ENCODE assay signal across 11 cellular contexts in genomic region chr6:127939442-127940066, GRCh38. TPM values are rescaled to one million over a fixed set of nuclear protein-coding genes. Genes with fewer than 3 reads are reported as not detected.
A peak's percentile ranks its signal among the peaks of the same experiment; 100 is the strongest.
DNase-seq lines count a peak whose midpoint lies in the region; ATAC-seq and TF ChIP-seq lines count a peak whose summit lies in the region.
"Had no signal": no experiment of that assay in that cellular context is flagged by ENCODE, and none has a peak within 500 bp of the region (broad histone marks: within the 10 kb centered on the region; RNA-seq: fewer than 3 reads in every experiment).

No MANE protein-coding gene starts in this region.

- peaks cover 20% of the 10 kb centered on the region for H3K4me1 Mint-ChIP-seq in chondrocyte (ENCODE audit: low read depth)

- no peaks in the 10 kb centered on the region for H3K9me3 Mint-ChIP-seq in chondrocyte (ENCODE audit: low read depth)

- DNase-seq in DMS53 (lab: John Stamatoyannopoulos, UW) (peak; percentile 87), NCI-H748 treated with DMSO at 0.1 percent for 48 hours (lab: John Stamatoyannopoulos, UW) (peak; percentile 13), chondrocyte (ENCODE audit: low spot score) (no peak), mucosa of descending colon (no peak), suprapubic skin (ENCODE audit: low spot score in 2 of 2) (no peak), NCI-H1436 (lab: John Stamatoyannopoulos, UW) (no peak), NCI-H1105 treated with DMSO at 0.1 percent for 48 hours (lab: John Stamatoyannopoulos, UW) (no peak)
- DNase-seq: NCI-H187, sigmoid colon had no signal

- H3K27ac ChIP-seq in suprapubic skin, result no peak overlapping the region
- H3K27ac ChIP-seq: sigmoid colon had no signal

- 21% methylated on average over 3 of the region's 3 CpGs for WGBS in suprapubic skin

- H3K4me1 ChIP-seq in mucosa of descending colon (ENCODE audit: low read depth) (no peaks in the 10 kb centered on the region), suprapubic skin (peaks cover 9% of the 10 kb centered on the region)

- peak overlapping the region; percentile 93 for H3K27ac Mint-ChIP-seq in chondrocyte (ENCODE audit: unreplicated experiment)

- H3K36me3 Mint-ChIP-seq in chondrocyte (ENCODE audit: low read depth), result no peaks in the 10 kb centered on the region

- H3K4me3 ChIP-seq in mucosa of descending colon, result no peak overlapping the region
- no peak overlapping the region for H3K4me3 ChIP-seq in suprapubic skin
- H3K4me3 ChIP-seq: sigmoid colon had no signal

- no peak for TF ChIP-seq EP300 in suprapubic skin (IDR thresholded peaks at IDR 0.05)

- H3K9me3 ChIP-seq in mucosa of descending colon (no peaks in the 10 kb centered on the region), suprapubic skin (no peaks in the 10 kb centered on the region)
- H3K9me3 ChIP-seq: sigmoid colon had no signal

- ATAC-seq in mucosa of descending colon (peak; percentile 48), HG03565 (IDR thresholded peaks at IDR 0.05; ENCODE audit: unreplicated experiment) (no peak)

- no peaks in the 10 kb centered on the region for H3K27me3 Mint-ChIP-seq in chondrocyte (ENCODE audit: low read depth)

- H3K36me3 ChIP-seq in mucosa of descending colon (ENCODE audit: low read depth), result no peaks in the 10 kb centered on the region
- no peaks in the 10 kb centered on the region for H3K36me3 ChIP-seq in suprapubic skin
- H3K36me3 ChIP-seq: sigmoid colon had no signal

- intact Hi-C loops in mucosa of descending colon (cut with DNase I, micrococcal nuclease), result no loop called here

- TF ChIP-seq CTCF in chondrocyte (IDR thresholded peaks at IDR 0.05) (no peak), mucosa of descending colon (IDR thresholded peaks at IDR 0.05) (no peak), suprapubic skin (IDR thresholded peaks at IDR 0.05) (no peak)

- no peak for TF ChIP-seq POLR2A in suprapubic skin (IDR thresholded peaks at IDR 0.05)

- no peaks in the 10 kb centered on the region for H3K27me3 ChIP-seq in suprapubic skin
- H3K27me3 ChIP-seq: sigmoid colon had no signal

- H3K4me3 Mint-ChIP-seq in chondrocyte (ENCODE audit: unreplicated experiment), result no peak overlapping the region

RNA-seq across cellular contexts. Expression of gene THEMIS, which starts 38.7 kb away (rescaled TPM):
- total RNA-seq in chondrocyte, result not detected in 3 replicates
- 1 to 10 TPM; 1.2 to 2.7 (median 2.0) TPM for total RNA-seq in mucosa of descending colon
- total RNA-seq in suprapubic skin, result 1 to 10 TPM in 1 of 4 donors, not detected in 3; 1.6 TPM
- total RNA-seq: Daoy had no signal

Comparison
In these comparisons a context has a peak if more than half of its experiments do, and no peak if none do; other contexts are left out.
1. DNase-seq: peak in DMS53 (single experiment) and NCI-H748 treated with DMSO at 0.1 percent for 48 hours (single experiment); none in chondrocyte (single experiment), mucosa of descending colon (0 of 3), suprapubic skin (0 of 2), NCI-H1436 (single experiment) and NCI-H1105 treated with DMSO at 0.1 percent for 48 hours (single experiment).